In genomic region chr5:134466241-134467069, GRCh38 we compare ENCODE assay signal across 8 cellular contexts. TPM values are rescaled to one million over a fixed set of nuclear protein-coding genes. Genes with fewer than 3 reads are reported as not detected.
DNase-seq lines count a peak whose midpoint lies in the region; ATAC-seq and TF ChIP-seq lines count a peak whose summit lies in the region.

No MANE protein-coding gene starts in this region.

- no peaks in the 10 kb centered on the region for H3K9me3 ChIP-seq in spleen

- no peak for TF ChIP-seq POLR2A in spleen (IDR thresholded peaks at IDR 0.05)

- peak; percentile 35 for ATAC-seq in HG02852 (IDR thresholded peaks at IDR 0.05; ENCODE audit: unreplicated experiment)
- ATAC-seq in activated B cell treated with CpG ODN at 0.5 μM for 24 hours (ENCODE audit: low read depth), result peak; percentile 30
- ATAC-seq in HG03025 (IDR thresholded peaks at IDR 0.05; ENCODE audit: low FRiP score, unreplicated experiment), result no peak

- WGBS in spleen, 5 donors, result 7 to 20% (median 9%) methylated on average over 16 to 26 of the region's 26 CpGs

- H3K4me1 Mint-ChIP-seq in activated B cell treated with CpG ODN at 0.5 μM for 24 hours (peaks cover 42% of the 10 kb centered on the region), chondrocyte (ENCODE audit: low read depth) (peaks cover 43% of the 10 kb centered on the region)

- H3K27me3 Mint-ChIP-seq in activated B cell treated with CpG ODN at 0.5 μM for 24 hours (no peaks in the 10 kb centered on the region), chondrocyte (ENCODE audit: low read depth) (no peaks in the 10 kb centered on the region)

- TF ChIP-seq CTCF in GM10266 (IDR thresholded peaks at IDR 0.05; ENCODE audit: control insufficient read depth, insufficient read depth, low read depth, missing control alignments), result no peak
- TF ChIP-seq CTCF in activated B cell treated with CpG ODN at 0.5 μM for 24 hours (IDR thresholded peaks at IDR 0.05), result no peak
- TF ChIP-seq CTCF in chondrocyte (IDR thresholded peaks at IDR 0.05), result peak; percentile 33
- TF ChIP-seq CTCF in spleen (IDR thresholded peaks at IDR 0.05 in 8 of 11, conservative IDR thresholded peaks at IDR 0.05 in 3 of 11), result peak in 3 of 11 experiments; percentile 15 to 33 (median 23)

- CTCF ChIA-PET in activated B cell treated with CpG ODN at 0.5 μM for 24 hours (lab: Charles Lee), result interaction anchor here (1.1 to 1.5 kb wide), 5 partner anchors 20 to 121 kb away, joined by 3 to 4 read pairs (median 3); partner anchors contain the start of genes CDKN2AIPNL and UBE2B

- H3K36me3 Mint-ChIP-seq in activated B cell treated with CpG ODN at 0.5 μM for 24 hours (ENCODE audit: low read depth), result no peaks in the 10 kb centered on the region
- peaks cover 1% of the 10 kb centered on the region for H3K36me3 Mint-ChIP-seq in chondrocyte (ENCODE audit: low read depth)

- H3K27ac Mint-ChIP-seq in activated B cell treated with CpG ODN at 0.5 μM for 24 hours (peak overlapping the region; percentile 66), chondrocyte (ENCODE audit: unreplicated experiment) (peak overlapping the region; percentile 97)

- DNase-seq in GM10266 (ENCODE audit: extremely low spot score), result peak; percentile 50
- peak; percentile 78 for DNase-seq in NCI-H2171 treated with DMSO at 0.1 percent for 48 hours (lab: John Stamatoyannopoulos, UW)
- DNase-seq in activated B cell treated with CpG ODN at 0.5 μM for 24 hours, result peak; percentile 32
- peak; percentile 98 for DNase-seq in chondrocyte (ENCODE audit: low spot score)
- peak; percentile 87 for DNase-seq in islet precursor cell
- peak; percentile 96 for DNase-seq in spleen

- H3K4me3 ChIP-seq in spleen, result peak overlapping the region; percentile 40 to 75 (median 50)

- intact Hi-C loops in activated B cell treated with CpG ODN at 0.5 μM for 24 hours (cut with micrococcal nuclease) (loop anchor here (1.0 to 5.0 kb wide), 2 partner anchors 36 to 55 kb away; partner anchors contain the start of gene CDKN2AIPNL), spleen (cut with DNase I; ENCODE audit: low total_unique reads) (loop anchor here (5.0 to 10.0 kb wide), 2 partner anchors 52 to 56 kb away; partner anchors contain the start of gene CDKN2AIPNL)

- POLR2A ChIA-PET in activated B cell treated with CpG ODN at 0.5 μM for 24 hours (lab: Charles Lee), result interaction anchor here (0.8 to 3.3 kb wide), 12 partner anchors 20 to 240 kb away, joined by 3 to 34 read pairs (median 6); partner anchors contain the start of genes CDKN2AIPNL, JADE2, PPP2CA and UBE2B

- H3K27ac ChIP-seq in spleen, result peak overlapping the region; percentile 90 to 98 (median 96)

- H3K9me3 Mint-ChIP-seq in activated B cell treated with CpG ODN at 0.5 μM for 24 hours (no peaks in the 10 kb centered on the region), chondrocyte (ENCODE audit: low read depth) (no peaks in the 10 kb centered on the region)

- no peaks in the 10 kb centered on the region for H3K27me3 ChIP-seq in spleen (replicated peaks in 1 of 7)

- H3K4me3 Mint-ChIP-seq in activated B cell treated with CpG ODN at 0.5 μM for 24 hours (peak overlapping the region; percentile 79), chondrocyte (ENCODE audit: unreplicated experiment) (peak overlapping the region; percentile 69)

- H3K36me3 ChIP-seq in spleen, result no peaks in the 10 kb centered on the region

- peaks cover 4 to 46% (median 40%) of the 10 kb centered on the region in 6 donors for H3K4me1 ChIP-seq in spleen

RNA-seq across cellular contexts. Expression of gene CDKN2AIPNL, which starts 54.8 kb away (rescaled TPM):
- total RNA-seq in activated B cell treated with CpG ODN at 0.5 μM for 24 hours (21.6 and 22.4 TPM in 2 replicates), chondrocyte (14.8 to 18.9 TPM (median 15.2 TPM) in 3 replicates), spleen (10 to 100 TPM; 13.1 to 16.5 (median 14.2) TPM)
- polyA plus RNA-seq in spleen, result 10 to 100 TPM; 24.5 to 42.7 (median 30.8) TPM

RNA-seq across cellular contexts. Expression of gene JADE2, which starts 59.0 kb away (rescaled TPM):
- total RNA-seq in activated B cell treated with CpG ODN at 0.5 μM for 24 hours (218 and 225 TPM in 2 replicates), chondrocyte (16.3 to 17.6 TPM (median 16.8 TPM) in 3 replicates), spleen (100 to 1,000 TPM in 3 of 7 donors, 10 to 100 TPM in 4; 85.9 to 131 (median 95.9) TPM)
- 10 to 100 TPM; 12.3 to 30.8 (median 14.8) TPM for polyA plus RNA-seq in spleen

Comparison
In these comparisons a context has a peak if more than half of its experiments do, and no peak if none do; other contexts are left out.
1. DNase-seq: peak in every context shown above with its lines; median percentile 98 in chondrocyte; 96 in spleen; 87 in islet precursor cell; 78 in NCI-H2171 treated with DMSO at 0.1 percent for 48 hours; 50 in GM10266; 32 in activated B cell treated with CpG ODN at 0.5 μM for 24 hours.